Comparison of ENCODE assay signal across 15 cellular contexts in the genomic region with DNA sequence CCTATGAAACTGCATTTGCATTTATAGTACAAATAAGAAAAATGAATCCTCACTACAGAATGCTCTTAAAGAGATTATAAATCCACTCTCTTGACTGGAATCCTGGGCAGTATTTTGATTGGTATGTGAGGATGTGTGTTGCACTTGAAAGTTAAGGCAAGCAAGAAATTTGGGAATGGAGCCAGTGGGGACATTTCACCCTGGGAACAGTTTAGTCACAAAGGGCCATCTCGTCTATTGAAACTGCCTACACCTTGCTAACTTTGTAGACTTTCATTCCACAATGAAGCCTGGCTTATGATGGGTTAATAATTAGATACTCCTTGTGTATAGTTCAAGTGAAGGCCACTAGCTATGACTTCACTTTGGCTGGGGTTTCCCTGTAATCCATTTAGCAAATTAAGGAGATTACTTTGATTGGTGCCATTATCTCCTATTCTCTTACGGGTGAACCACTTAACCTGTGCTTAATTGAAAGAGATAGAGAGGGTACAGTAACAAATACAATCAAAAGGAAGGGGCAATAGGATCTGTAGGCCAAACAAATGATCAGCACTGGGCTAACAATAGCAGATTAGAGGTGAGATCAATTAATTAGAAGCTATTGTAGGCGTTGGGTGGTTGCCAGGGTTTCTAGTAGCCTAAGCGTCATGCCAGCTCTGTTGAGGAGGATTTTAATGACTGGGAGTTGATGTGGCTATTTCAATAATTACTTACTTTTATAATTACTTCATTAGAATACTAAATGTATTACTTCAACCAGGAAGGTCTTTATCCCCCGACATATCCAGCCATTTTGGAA.
"Had no signal": no experiment of that assay in that cellular context is flagged by ENCODE, and none has a peak within 500 bp of the region (broad histone marks: within the 10 kb centered on the region; RNA-seq: fewer than 3 reads in every experiment).

No MANE protein-coding gene starts in this region.

- H3K4me1 Mint-ChIP-seq: activated naive CD4-positive, alpha-beta T cell treated with anti-CD3 and anti-CD28 coated beads, Interleukin-2, amount 50 U/mL, for 24 hours; immature natural killer cell; nephron progenitor cell; stimulated activated naive CD8-positive, alpha-beta T cell treated with anti-CD3 and anti-CD28 coated beads, Interleukin-15, amount 100 ng/mL, for 72 hours had no signal

- DNase-seq: activated CD4-positive, alpha-beta T cell treated with anti-CD3 and anti-CD28 coated beads for 4 hours; activated CD8-positive, alpha-beta memory T cell treated with anti-CD3 and anti-CD28 coated beads, Interleukin-2, amount 50 U/mL, for 4 hours; activated CD8-positive, alpha-beta T cell treated with anti-CD3 and anti-CD28 coated beads for 36 hours; activated effector memory CD4-positive, alpha-beta T cell treated with anti-CD3 and anti-CD28 coated beads, Interleukin-2, amount 50 U/mL, for 16 hours; activated T-cell treated with anti-CD3 and anti-CD28 coated beads, Interleukin-2, amount 50 U/mL, for 48 hours; adrenal gland; gastrocnemius medialis; heart left ventricle; immature natural killer cell; nephron progenitor cell; stimulated activated naive CD8-positive, alpha-beta T cell treated with anti-CD3 and anti-CD28 coated beads, Interleukin-15, amount 100 ng/mL, for 72 hours; upper lobe of right lung had no signal

- H3K4me3 Mint-ChIP-seq: activated CD8-positive, alpha-beta T cell treated with anti-CD3 and anti-CD28 coated beads for 36 hours; activated naive CD4-positive, alpha-beta T cell treated with anti-CD3 and anti-CD28 coated beads, Interleukin-2, amount 50 U/mL, for 24 hours; immature natural killer cell; nephron progenitor cell; stimulated activated naive CD8-positive, alpha-beta T cell treated with anti-CD3 and anti-CD28 coated beads, Interleukin-15, amount 100 ng/mL, for 72 hours had no signal

- H3K9me3 Mint-ChIP-seq: activated naive CD4-positive, alpha-beta T cell treated with anti-CD3 and anti-CD28 coated beads, Interleukin-2, amount 50 U/mL, for 24 hours; immature natural killer cell; nephron progenitor cell had no signal

- H3K27ac ChIP-seq: adrenal gland, gastrocnemius medialis, heart left ventricle, prostate gland, upper lobe of right lung had no signal

- H3K36me3 ChIP-seq: adrenal gland, gastrocnemius medialis, heart left ventricle, prostate gland, upper lobe of right lung had no signal

- H3K27me3 ChIP-seq: adrenal gland, gastrocnemius medialis, heart left ventricle, upper lobe of right lung had no signal

- H3K4me3 ChIP-seq: adrenal gland, gastrocnemius medialis, heart left ventricle, prostate gland, upper lobe of right lung had no signal

- H3K4me1 ChIP-seq: adrenal gland, gastrocnemius medialis, heart left ventricle, prostate gland, upper lobe of right lung had no signal

- H3K27ac Mint-ChIP-seq: activated CD8-positive, alpha-beta T cell treated with anti-CD3 and anti-CD28 coated beads for 36 hours; activated naive CD4-positive, alpha-beta T cell treated with anti-CD3 and anti-CD28 coated beads, Interleukin-2, amount 50 U/mL, for 24 hours; immature natural killer cell; nephron progenitor cell; stimulated activated naive CD8-positive, alpha-beta T cell treated with anti-CD3 and anti-CD28 coated beads, Interleukin-15, amount 100 ng/mL, for 72 hours had no signal

- H3K36me3 Mint-ChIP-seq: activated naive CD4-positive, alpha-beta T cell treated with anti-CD3 and anti-CD28 coated beads, Interleukin-2, amount 50 U/mL, for 24 hours; immature natural killer cell had no signal

- H3K27me3 Mint-ChIP-seq: activated CD8-positive, alpha-beta T cell treated with anti-CD3 and anti-CD28 coated beads for 36 hours; activated naive CD4-positive, alpha-beta T cell treated with anti-CD3 and anti-CD28 coated beads, Interleukin-2, amount 50 U/mL, for 24 hours; stimulated activated naive CD8-positive, alpha-beta T cell treated with anti-CD3 and anti-CD28 coated beads, Interleukin-15, amount 100 ng/mL, for 72 hours had no signal

- ATAC-seq: activated CD8-positive, alpha-beta T cell treated with anti-CD3 and anti-CD28 coated beads for 36 hours; gastrocnemius medialis; heart left ventricle; sciatic nerve; stimulated activated naive CD8-positive, alpha-beta T cell treated with anti-CD3 and anti-CD28 coated beads, Interleukin-15, amount 100 ng/mL, for 72 hours; upper lobe of right lung had no signal
